1 cellular context compared by ENCODE assay signal in genomic region chr7:87171282-87171934, GRCh38.
A peak's percentile ranks its signal among the peaks of the same experiment; 100 is the strongest.
TF ChIP-seq lines count a peak whose summit lies in the region.

No MANE protein-coding gene starts in this region.

TF ChIP-seq in GM12878, 131 proteins besides CTCF, POLR2A, EP300 and RAD21:
- peak; percentile 46; the same call in 1 of the 2 replicates for TF ChIP-seq NFIC (IDR thresholded peaks at IDR 0.05; ENCODE audit: low read depth, low read length)
- no peak for TF ChIP-seq MXI1 (IDR thresholded peaks at IDR 0.05; ENCODE audit: low read depth, low read length)
